ENCODE assay signal across 14 cellular contexts in genomic region chr2:54099834-54100595, GRCh38. TPM values are rescaled to one million over a fixed set of nuclear protein-coding genes. Genes with fewer than 3 reads are reported as not detected.
DNase-seq lines count a peak whose midpoint lies in the region; ATAC-seq, FAIRE-seq and TF ChIP-seq lines count a peak whose summit lies in the region.
"Had no signal": no experiment of that assay in that cellular context is flagged by ENCODE, and none has a peak within 500 bp of the region (broad histone marks: within the 10 kb centered on the region; RNA-seq: fewer than 3 reads in every experiment).

No MANE protein-coding gene starts in this region.

- no peak overlapping the region for H3K9ac ChIP-seq in SK-N-SH

- TF ChIP-seq POLR2A in Peyer's patch (IDR thresholded peaks at IDR 0.05), result no peak

- DNase-seq in GM18507 (ENCODE audit: extremely low spot score, insufficient read length, low read depth), result no peak
- peak in 2 of 3 donors; percentile 82 to 83 for DNase-seq in Peyer's patch
- DNase-seq in HT-29 (ENCODE audit: low spot score), result no peak
- DNase-seq in SK-N-SH, result no peak
- DNase-seq in left colon, result no peak
- no peak for DNase-seq in RKO (ENCODE audit: low spot score)
- DNase-seq: KBM-7; kidney glomerular epithelial cell; NCI-H226; stimulated activated CD4-positive, alpha-beta T cell treated with anti-CD3 and anti-CD28 coated beads, Interleukin-1b, Interleukin-23, amount 100 ng/mL, for 48 hours; testis had no signal

- H3K27ac ChIP-seq in Peyer's patch (peak overlapping the region in 1 of 4 donors; percentile 69), SK-N-SH (ENCODE audit: low read depth in 2 of 2, low read length in 1 of 2) (no peak overlapping the region)
- H3K27ac ChIP-seq: C4-2B, testis had no signal

- WGBS in SK-N-SH (ENCODE audit: low lambda C conversion rate), result 93% methylated on average over 7 of the region's 7 CpGs

- H3K27me3 ChIP-seq in Peyer's patch (no peaks in the 10 kb centered on the region), SK-N-SH (ENCODE audit: insufficient read depth) (no peaks in the 10 kb centered on the region)
- H3K27me3 ChIP-seq: testis had no signal

- intact Hi-C loops in left colon (cut with DNase I, micrococcal nuclease), result loop anchor here in 1 of 2 donors (10.0 kb wide), 1 partner anchor 605 kb away; no protein-coding TSS in a partner anchor

- TF ChIP-seq CTCF in Peyer's patch (IDR thresholded peaks at IDR 0.05), result no peak
- TF ChIP-seq CTCF in SK-N-SH (IDR thresholded peaks at IDR 0.05), result no peak

- H3K36me3 ChIP-seq in Peyer's patch, result no peaks in the 10 kb centered on the region
- H3K36me3 ChIP-seq in SK-N-SH (replicated peaks in 1 of 2; ENCODE audit: control insufficient read depth in 1 of 2, insufficient read depth in 2 of 2, low read length in 1 of 2), result no peaks in the 10 kb centered on the region

- no peaks in the 10 kb centered on the region for H4K20me1 ChIP-seq in SK-N-SH (ENCODE audit: insufficient read depth)

- H3K9me3 ChIP-seq in Peyer's patch (no peaks in the 10 kb centered on the region), SK-N-SH (no peaks in the 10 kb centered on the region; the same call in 1 of the 2 replicates)
- H3K9me3 ChIP-seq: testis had no signal

- CTCF ChIA-PET in SK-N-SH (lab: Yijun Ruan, JAX), result no interaction called here

- H3K4me1 ChIP-seq in Peyer's patch, result peaks cover 0 to 6% (median 3%) of the 10 kb centered on the region in 4 donors
- H3K4me1 ChIP-seq in SK-N-SH (ENCODE audit: control insufficient read depth in 1 of 2, insufficient read depth in 2 of 2, low read depth in 1 of 2, low read length in 1 of 2), result peaks cover 8% of the 10 kb centered on the region in 2 experiments
- H3K4me1 ChIP-seq: testis had no signal

- H3K4me3 ChIP-seq in Peyer's patch (no peak overlapping the region), SK-N-SH (ENCODE audit: low read depth in 2 of 2, low read length in 1 of 2) (no peak overlapping the region)
- H3K4me3 ChIP-seq: testis had no signal

- no peak overlapping the region for H2AFZ ChIP-seq in SK-N-SH (ENCODE audit: low read depth)

- H3K79me2 ChIP-seq in SK-N-SH (ENCODE audit: insufficient read depth), result no peaks in the 10 kb centered on the region

- peak; percentile 80 for FAIRE-seq in GM18507 (lab: Jason Lieb, UNC)

- POLR2A ChIA-PET in SK-N-SH (lab: Yijun Ruan, JAX), result no interaction called here

- ATAC-seq in GM21515 (IDR thresholded peaks at IDR 0.05; ENCODE audit: unreplicated experiment) (peak; percentile 78), HG03066 (IDR thresholded peaks at IDR 0.05; ENCODE audit: low read depth, unreplicated experiment) (peak; percentile 71), left colon (no peak)

- no peak for TF ChIP-seq EP300 in SK-N-SH (IDR thresholded peaks at IDR 0.05; ENCODE audit: borderline replicate concordance in 1 of 2, low read depth in 1 of 2, low read length in 1 of 2)

- H3K9me2 ChIP-seq in SK-N-SH, result no peaks in the 10 kb centered on the region

- peaks cover 10% of the 10 kb centered on the region for H3F3A ChIP-seq in SK-N-SH (replicated peaks; ENCODE audit: insufficient read depth)

- TF ChIP-seq RAD21 in SK-N-SH (IDR thresholded peaks at IDR 0.05; ENCODE audit: low read length), result no peak

- no peak overlapping the region for H3K4me2 ChIP-seq in SK-N-SH

TF ChIP-seq in SK-N-SH, 30 proteins besides CTCF, POLR2A, EP300 and RAD21 (continues in another document):
- TF ChIP-seq TCF12 (IDR thresholded peaks at IDR 0.05) (no peak), REST (IDR thresholded peaks at IDR 0.05; ENCODE audit: low read depth, low read length) (no peak), TEAD4 (IDR thresholded peaks at IDR 0.05; ENCODE audit: borderline replicate concordance, insufficient read depth) (no peak), USF2 (IDR thresholded peaks at IDR 0.05; ENCODE audit: borderline replicate concordance, low read depth, low read length) (no peak), SIN3A (IDR thresholded peaks at IDR 0.05; ENCODE audit: borderline replicate concordance, low read depth, low read length) (no peak), EZH2phosphoT487 (IDR thresholded peaks at IDR 0.05; ENCODE audit: borderline replicate concordance, low read depth) (no peak), MAX (IDR thresholded peaks at IDR 0.05; ENCODE audit: low read depth) (no peak), RFX5 (IDR thresholded peaks at IDR 0.05; ENCODE audit: low read length) (no peak), CHD2 (IDR thresholded peaks at IDR 0.05; ENCODE audit: low read length, partially characterized antibody) (no peak), RCOR1 (IDR thresholded peaks at IDR 0.05; ENCODE audit: low read length) (no peak), ZBTB33 (IDR thresholded peaks at IDR 0.05; ENCODE audit: borderline replicate concordance, low read depth) (no peak), FOSL2 (IDR thresholded peaks at IDR 0.05; ENCODE audit: borderline replicate concordance, low read depth) (no peak), GABPA (IDR thresholded peaks at IDR 0.05; ENCODE audit: low read depth) (no peak), POLR2AphosphoS5 (IDR thresholded peaks at IDR 0.05; ENCODE audit: low read depth, low read length) (no peak), FOXJ3 (CRISPR knock-in tag; IDR thresholded peaks at IDR 0.05) (no peak), MEF2A (IDR thresholded peaks at IDR 0.05; ENCODE audit: borderline replicate concordance, low read depth) (no peak), RXRA (IDR thresholded peaks at IDR 0.05; ENCODE audit: borderline replicate concordance, low read depth) (no peak), IRF3 (IDR thresholded peaks at IDR 0.05; ENCODE audit: low read depth, low read length) (no peak), YY1 (IDR thresholded peaks at IDR 0.05; ENCODE audit: low read depth) (no peak)

RNA-seq across cellular contexts. Expression of gene ACYP2, which starts 15.4 kb away (rescaled TPM):
- total RNA-seq in Peyer's patch (10 to 100 TPM in 2 of 4 donors, 1 to 10 TPM in 2; 8.4 to 14.0 (median 9.8) TPM), left colon (10 to 100 TPM; 10.8 to 12.2 TPM)
- total RNA-seq in HT-29 (2014; rRNA removed; shearing (Covaris generic)), result 5.1 and 8.4 TPM in 2 replicates
- polyA plus RNA-seq in SK-N-SH (2012; rRNA removed), result 7.6 and 8.8 TPM in 2 replicates
- polyA plus RNA-seq in SK-N-SH (2012; cell fraction: cytosol; rRNA removed), result 11.1 and 12.5 TPM in 2 replicates
- 3.7 and 4.8 TPM in 2 replicates for polyA plus RNA-seq in SK-N-SH (2012; cell fraction: nucleus; rRNA removed)

Comparison
In these comparisons a context has a peak if more than half of its experiments do, and no peak if none do; other contexts are left out.
1. DNase-seq: peak in Peyer's patch (2 of 3); none in GM18507 (single experiment), HT-29 (single experiment), SK-N-SH (single experiment), left colon (0 of 2) and RKO (single experiment).